ENCODE assay signal across 8 cellular contexts in genomic region chrX:136953867-136954787, GRCh38.
DNase-seq lines count a peak whose midpoint lies in the region; ATAC-seq, FAIRE-seq and TF ChIP-seq lines count a peak whose summit lies in the region.

No MANE protein-coding gene starts in this region.

- FAIRE-seq in astrocyte (lab: Jason Lieb, UNC) = no peak

- no peak overlapping the region for H2AFZ ChIP-seq in astrocyte (ENCODE audit: low read depth, low read length)

- peak; percentile 54 for TF ChIP-seq CTCF in astrocyte (IDR thresholded peaks at IDR 0.05; ENCODE audit: insufficient read depth, low read depth, low read length)

- H3K27me3 ChIP-seq in astrocyte (ENCODE audit: insufficient read depth, low read length) = no peaks in the 10 kb centered on the region

- no peak overlapping the region for H3K9ac ChIP-seq in astrocyte (ENCODE audit: low read length)

- H3K36me3 ChIP-seq in astrocyte (ENCODE audit: insufficient read depth, low read length) = no peaks in the 10 kb centered on the region

- H3K27me3 Mint-ChIP-seq in astrocyte (ENCODE audit: low read depth, unreplicated experiment) = no peaks in the 10 kb centered on the region

- H3K4me1 ChIP-seq in astrocyte (ENCODE audit: insufficient read depth, low read length) = no peaks in the 10 kb centered on the region

- DNase-seq in activated CD4-positive, CD25-positive, alpha-beta regulatory T cell (lab: John Stamatoyannopoulos, UW) = peak; percentile 2 to 21 (median 2)
- DNase-seq in NCI-H1105 (lab: John Stamatoyannopoulos, UW) (peak; percentile 52), T follicular helper cell (ENCODE audit: low read depth) (peak; percentile 29), astrocyte (ENCODE audit: low read depth) (peak; percentile 41), iPS DF 4.7 (ENCODE audit: extremely low read depth, low spot score) (peak; percentile 9)
- peak in 3 of 4 experiments; percentile 4 to 41 (median 21) for DNase-seq in stimulated activated CD4-positive, alpha-beta T cell treated with anti-CD3 and anti-CD28 coated beads, Interleukin-1b, Interleukin-23, amount 100 ng/mL, for 24 hours (ENCODE audit: low read depth in 4 of 4, low spot score in 1 of 4)

- H3K4me3 ChIP-seq in astrocyte (ENCODE audit: insufficient read depth, low read depth, low read length) = no peak overlapping the region

- no peak overlapping the region for H3K27ac ChIP-seq in astrocyte (ENCODE audit: low read depth, low read length)

- H3K9me3 ChIP-seq in astrocyte (ENCODE audit: insufficient read depth, low read depth, low read length) = no peaks in the 10 kb centered on the region

- no peak overlapping the region for H3K4me3 Mint-ChIP-seq in astrocyte (ENCODE audit: unreplicated experiment)

- no peaks in the 10 kb centered on the region for H3K9me3 Mint-ChIP-seq in astrocyte (ENCODE audit: unreplicated experiment)

- H3K4me2 ChIP-seq in astrocyte (ENCODE audit: low read length) = no peak overlapping the region

- no peaks in the 10 kb centered on the region for H4K20me1 ChIP-seq in astrocyte (ENCODE audit: insufficient read depth, low read length)

- ATAC-seq in activated CD4-positive, CD25-positive, alpha-beta regulatory T cell treated with anti-CD3 and anti-CD28 coated beads, Interleukin-2, amount 50 U/mL, for 24 hours = no peak
- ATAC-seq in HG02763 (IDR thresholded peaks at IDR 0.05; ENCODE audit: unreplicated experiment) = peak; percentile 92

- no peaks in the 10 kb centered on the region for H3K36me3 Mint-ChIP-seq in astrocyte (ENCODE audit: low read depth, unreplicated experiment)

- no peak overlapping the region for H3K27ac Mint-ChIP-seq in astrocyte (ENCODE audit: unreplicated experiment)

- no peaks in the 10 kb centered on the region for H3K4me1 Mint-ChIP-seq in astrocyte (ENCODE audit: low read depth, unreplicated experiment)

- no peaks in the 10 kb centered on the region for H3K79me2 ChIP-seq in astrocyte (ENCODE audit: insufficient read depth, low read length)
